In genomic region chr4:127006509-127006908, GRCh38 we compare ENCODE assay signal across 21 cellular contexts.
"Had no signal": no experiment of that assay in that cellular context is flagged by ENCODE, and none has a peak within 500 bp of the region (broad histone marks: within the 10 kb centered on the region; RNA-seq: fewer than 3 reads in every experiment).

No MANE protein-coding gene starts in this region.

- H3K36me3 ChIP-seq: gastroesophageal sphincter, neural progenitor cell, prostate gland, right lobe of liver, tibial artery, upper lobe of left lung, uterus had no signal

- H3K4me1 Mint-ChIP-seq: stimulated activated memory B cell treated with anti-CD40 and anti-IgM and Interleukin-4, amounts not matched to agents 10 μg/mL and 1 μg/mL and 100 μg/mL, for 72 hours had no signal

- H3K27ac ChIP-seq: gastroesophageal sphincter, neural progenitor cell, parathyroid adenoma, prostate gland, right lobe of liver, tibial artery, upper lobe of left lung, uterus had no signal

- H3K79me2 ChIP-seq: parathyroid adenoma had no signal

- H2AFZ ChIP-seq: neural progenitor cell, parathyroid adenoma had no signal

- H3K4me3 Mint-ChIP-seq: dendritic cell treated with granulocyte-macrophage colony-stimulating factor and Interleukin-4, amounts not matched to agents 40 ng/mL and 50 ng/mL, for 4 days; natural killer cell treated with Interleukin-12 subunit alpha and Interleukin-12 subunit beta and Interleukin-15 and Interleukin-18, amount 100 ng/mL, for 72 hours; neural progenitor cell; stimulated activated memory B cell treated with anti-CD40 and anti-IgM and Interleukin-4, amounts not matched to agents 10 μg/mL and 1 μg/mL and 100 μg/mL, for 72 hours; stimulated activated naive CD8-positive, alpha-beta T cell treated with anti-CD3 and anti-CD28 coated beads, Interleukin-15, Interleukin-2, amounts not matched to agents 100 ng/mL and 50 ng/mL, for 24 hours had no signal

- H3K4me2 ChIP-seq: neural progenitor cell had no signal

- H3K4me1 ChIP-seq: gastroesophageal sphincter, parathyroid adenoma, prostate gland, right lobe of liver, tibial artery, upper lobe of left lung, uterus had no signal

- H3K27me3 ChIP-seq: gastroesophageal sphincter, neural progenitor cell, right lobe of liver, tibial artery, upper lobe of left lung, uterus had no signal

- H3K27ac Mint-ChIP-seq: dendritic cell treated with granulocyte-macrophage colony-stimulating factor and Interleukin-4, amounts not matched to agents 40 ng/mL and 50 ng/mL, for 4 days; natural killer cell treated with Interleukin-12 subunit alpha and Interleukin-12 subunit beta and Interleukin-15 and Interleukin-18, amount 100 ng/mL, for 72 hours; stimulated activated memory B cell treated with anti-CD40 and anti-IgM and Interleukin-4, amounts not matched to agents 10 μg/mL and 1 μg/mL and 100 μg/mL, for 72 hours; stimulated activated naive CD8-positive, alpha-beta T cell treated with anti-CD3 and anti-CD28 coated beads, Interleukin-15, Interleukin-2, amounts not matched to agents 100 ng/mL and 50 ng/mL, for 24 hours had no signal

- ATAC-seq: gastroesophageal sphincter; left cardiac atrium; left ventricle myocardium superior; natural killer cell treated with Interleukin-12 subunit alpha and Interleukin-12 subunit beta and Interleukin-15 and Interleukin-18, amount 100 ng/mL, for 72 hours; right lobe of liver; stimulated activated memory B cell treated with anti-CD40 and anti-IgM and Interleukin-4, amounts not matched to agents 10 μg/mL and 1 μg/mL and 100 μg/mL, for 72 hours had no signal

- H3K9me3 ChIP-seq: gastroesophageal sphincter, prostate gland, right lobe of liver, tibial artery, upper lobe of left lung, uterus had no signal

- DNase-seq: erythroblast; kidney; left cardiac atrium; left ventricle myocardium superior; mesenchymal stem cell; midbrain; retina; right lobe of liver; stimulated activated CD4-positive, alpha-beta T cell treated with anti-CD3 and anti-CD28 coated beads, Interleukin-4, amount 100 ng/mL, for 1 hour; tibial artery; upper lobe of left lung; uterus had no signal

- H3K27me3 Mint-ChIP-seq: dendritic cell treated with granulocyte-macrophage colony-stimulating factor and Interleukin-4, amounts not matched to agents 40 ng/mL and 50 ng/mL, for 4 days; natural killer cell treated with Interleukin-12 subunit alpha and Interleukin-12 subunit beta and Interleukin-15 and Interleukin-18, amount 100 ng/mL, for 72 hours; stimulated activated memory B cell treated with anti-CD40 and anti-IgM and Interleukin-4, amounts not matched to agents 10 μg/mL and 1 μg/mL and 100 μg/mL, for 72 hours; stimulated activated naive CD8-positive, alpha-beta T cell treated with anti-CD3 and anti-CD28 coated beads, Interleukin-15, Interleukin-2, amounts not matched to agents 100 ng/mL and 50 ng/mL, for 24 hours had no signal

- H3K9ac ChIP-seq: neural progenitor cell, parathyroid adenoma had no signal

- H3K36me3 Mint-ChIP-seq: natural killer cell treated with Interleukin-12 subunit alpha and Interleukin-12 subunit beta and Interleukin-15 and Interleukin-18, amount 100 ng/mL, for 72 hours; neural progenitor cell; stimulated activated memory B cell treated with anti-CD40 and anti-IgM and Interleukin-4, amounts not matched to agents 10 μg/mL and 1 μg/mL and 100 μg/mL, for 72 hours had no signal

- H3K4me3 ChIP-seq: gastroesophageal sphincter, lung, neural progenitor cell, prostate gland, right lobe of liver, tibial artery, upper lobe of left lung, uterus had no signal

- H3K9me3 Mint-ChIP-seq: neural progenitor cell had no signal
